8 cellular contexts compared by ENCODE assay signal in the genomic region with DNA sequence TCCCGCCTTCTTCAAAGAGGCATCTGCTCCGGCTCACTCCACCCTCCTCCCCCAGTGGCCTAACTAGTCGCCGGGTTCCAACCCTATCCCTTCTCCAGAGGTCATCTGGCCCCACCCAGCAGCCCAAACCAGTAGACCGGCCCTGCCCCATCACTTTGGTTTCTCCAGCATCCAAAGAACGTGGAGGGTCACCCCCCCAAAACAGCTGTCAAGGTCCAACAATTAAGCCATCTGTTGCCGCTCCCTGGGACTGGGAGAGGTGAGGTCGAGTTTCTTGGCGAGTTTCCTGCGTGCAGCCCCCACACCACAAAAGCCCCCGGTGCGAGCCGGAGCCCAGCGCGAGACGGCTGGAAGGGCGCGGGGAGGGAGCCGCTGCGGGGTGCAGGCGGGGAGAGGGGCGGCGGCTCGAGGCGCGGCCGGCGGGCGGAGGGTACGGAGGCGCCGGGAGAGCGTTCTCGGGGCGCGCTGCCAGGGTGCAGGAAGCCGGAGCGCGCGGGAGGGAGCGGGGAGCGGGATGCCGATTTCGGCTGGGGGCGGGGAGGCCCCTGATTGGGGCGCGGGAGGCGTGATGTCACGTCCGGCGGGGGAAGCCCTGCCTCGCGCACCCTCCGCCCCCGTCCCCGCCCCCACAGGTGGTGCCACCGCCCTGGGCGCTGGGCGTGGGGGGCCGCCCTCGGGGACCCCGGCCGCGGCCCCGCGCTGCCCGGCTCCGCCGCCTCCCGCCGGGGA. TPM values are rescaled to one million over a fixed set of nuclear protein-coding genes. Genes with fewer than 3 reads are reported as not detected.
A peak's percentile ranks its signal among the peaks of the same experiment; 100 is the strongest.
DNase-seq lines count a peak whose midpoint lies in the region; ATAC-seq and TF ChIP-seq lines count a peak whose summit lies in the region.

No MANE protein-coding gene starts in this region.

- no peaks in the 10 kb centered on the region for H3K36me3 Mint-ChIP-seq in chondrocyte (ENCODE audit: low read depth)

- peak overlapping the region; percentile 88 for H3K27ac Mint-ChIP-seq in chondrocyte (ENCODE audit: unreplicated experiment)

- no peaks in the 10 kb centered on the region for H3K9me3 Mint-ChIP-seq in chondrocyte (ENCODE audit: low read depth)

- peaks cover 31% of the 10 kb centered on the region for H3K4me1 Mint-ChIP-seq in chondrocyte (ENCODE audit: low read depth)

- no peaks in the 10 kb centered on the region for H3K27me3 Mint-ChIP-seq in chondrocyte (ENCODE audit: low read depth)

- H3K4me3 Mint-ChIP-seq in chondrocyte (ENCODE audit: unreplicated experiment), result peak overlapping the region; percentile 79

- ATAC-seq in HG02610 (IDR thresholded peaks at IDR 0.05; ENCODE audit: unreplicated experiment) (peak; percentile 39), HG03135 (IDR thresholded peaks at IDR 0.05; ENCODE audit: unreplicated experiment) (no peak)

- DNase-seq in GM04504 (ENCODE audit: low read depth) (peak; percentile 82), NCI-H2171 treated with DMSO at 0.1 percent for 48 hours (lab: John Stamatoyannopoulos, UW) (peak; percentile 72), chondrocyte (ENCODE audit: low spot score) (peak; percentile 95), kidney tubule cell (ENCODE audit: low spot score) (peak; percentile 82)
- peak; percentile 92 for DNase-seq in activated CD4-positive, alpha-beta T cell treated with anti-CD3 and anti-CD28 coated beads for 4 hours
- peak; percentile 73 for DNase-seq in stimulated activated CD4-positive, alpha-beta T cell treated with anti-CD3 and anti-CD28 coated beads, Interleukin-1b, Interleukin-23, amount 100 ng/mL, for 1 hour (ENCODE audit: low read depth in 2 of 2)

- no peak for TF ChIP-seq CTCF in chondrocyte (IDR thresholded peaks at IDR 0.05)

RNA-seq across cellular contexts. Expression of gene GPC1, which starts 0.6 kb away (rescaled TPM):
- total RNA-seq in chondrocyte, result 261 to 354 TPM (median 264 TPM) in 3 replicates
